ENCODE assay signal across 8 cellular contexts in genomic region chr7:38368191-38368605, GRCh38.
DNase-seq lines count a peak whose midpoint lies in the region; ATAC-seq and TF ChIP-seq lines count a peak whose summit lies in the region.

No MANE protein-coding gene starts in this region.

- no peak for TF ChIP-seq EP300 in sigmoid colon (IDR thresholded peaks at IDR 0.05)

- peak; percentile 49 for ATAC-seq in GM21381 (IDR thresholded peaks at IDR 0.05; ENCODE audit: unreplicated experiment)
- peak; percentile 63 for ATAC-seq in Right ventricle myocardium superior (ENCODE audit: poor library complexity)

- no peaks in the 10 kb centered on the region for H3K4me1 Mint-ChIP-seq in Caco-2 (ENCODE audit: low read depth, unreplicated experiment)

- no peaks in the 10 kb centered on the region for H3K36me3 Mint-ChIP-seq in Caco-2 (ENCODE audit: insufficient read depth, unreplicated experiment)

- intact Hi-C loops in Caco-2 (cut with micrococcal nuclease; ENCODE audit: unreplicated experiment) (no loop called here), Right ventricle myocardium superior (cut with DNase I) (no loop called here), sigmoid colon (cut with DNase I) (no loop called here), lower leg skin (cut with DNase I; ENCODE audit: low total_unique reads) (no loop called here)

- H3K4me1 ChIP-seq in Caco-2 (no peaks in the 10 kb centered on the region), sigmoid colon (no peaks in the 10 kb centered on the region)

- no peak overlapping the region for H3K27ac ChIP-seq in sigmoid colon

- BruUV-seq in Caco-2 (replicated peaks; lab: Mats Ljungman, UMichigan), result no TSS peak

- H3K36me3 ChIP-seq in Caco-2 (ENCODE audit: control insufficient read depth, insufficient read depth, low read length) (no peaks in the 10 kb centered on the region), sigmoid colon (no peaks in the 10 kb centered on the region)

- POLR2A ChIA-PET in Caco-2 (lab: Charles Lee), result no interaction called here

- H3K27me3 Mint-ChIP-seq in Caco-2 (ENCODE audit: insufficient read depth, unreplicated experiment), result peaks cover 8% of the 10 kb centered on the region

- 41 to 44% methylated on average over 5 of the region's 5 CpGs for WGBS in sigmoid colon, 2 donors
- WGBS in lower leg skin, 2 donors, result 22 to 32% methylated on average over 3 of the region's 5 CpGs

- TF ChIP-seq CTCF in Caco-2 (IDR thresholded peaks at IDR 0.05; ENCODE audit: insufficient read depth in 1 of 2, low read depth in 1 of 2, low read length in 1 of 2, severe bottlenecking in 1 of 2, unreplicated experiment in 1 of 2), result peak; percentile 60 to 69
- TF ChIP-seq CTCF in sigmoid colon (IDR thresholded peaks at IDR 0.05), result peak in 2 of 4 experiments; percentile 10 to 52
- TF ChIP-seq CTCF in lower leg skin (IDR thresholded peaks at IDR 0.05), result no peak

- H3K27ac Mint-ChIP-seq in Caco-2 (ENCODE audit: unreplicated experiment), result no peak overlapping the region

- CTCF ChIA-PET in Caco-2 (lab: Charles Lee), result interaction anchor here (0.6 to 1.2 kb wide), 11 partner anchors 9 to 602 kb away, joined by 3 to 7 read pairs (median 4); no protein-coding TSS in a partner anchor

- H3K4me3 ChIP-seq in Caco-2 (ENCODE audit: low read depth, low read length) (no peak overlapping the region), sigmoid colon (no peak overlapping the region), lower leg skin (ENCODE audit: low read depth, poor library complexity, severe bottlenecking) (no peak overlapping the region)
- H3K4me3 ChIP-seq in Jurkat, Clone E6-1 (ENCODE audit: low read length), result no peak overlapping the region

- H3K9me3 Mint-ChIP-seq in Caco-2 (ENCODE audit: unreplicated experiment), result no peaks in the 10 kb centered on the region

- H3K27me3 ChIP-seq in Caco-2 (replicated peaks; ENCODE audit: control insufficient read depth, insufficient read depth, low read length) (no peaks in the 10 kb centered on the region), sigmoid colon (no peaks in the 10 kb centered on the region)

- H3K9me3 ChIP-seq in Caco-2 (no peaks in the 10 kb centered on the region), sigmoid colon (no peaks in the 10 kb centered on the region)

- no peak overlapping the region for H3K4me3 Mint-ChIP-seq in Caco-2 (ENCODE audit: unreplicated experiment)

- DNase-seq in Caco-2 (peak; percentile 81 to 83), SK-N-DZ (ENCODE audit: low spot score) (peak; percentile 86), Right ventricle myocardium superior (peak; percentile 79), sigmoid colon (peak; percentile 66), lower leg skin (ENCODE audit: low spot score in 2 of 2) (no peak)
- DNase-seq in Jurkat, Clone E6-1 (ENCODE audit: low read depth, low spot score), result peak; percentile 75
- peak; percentile 32 to 60 (median 44) for DNase-seq in activated naive CD4-positive, alpha-beta T cell (lab: John Stamatoyannopoulos, UW)

- TF ChIP-seq POLR2A in sigmoid colon (IDR thresholded peaks at IDR 0.05), result no peak
- no peak for TF ChIP-seq POLR2A in lower leg skin (IDR thresholded peaks at IDR 0.05)

Comparison
In these comparisons a context has a peak if more than half of its experiments do, and no peak if none do; other contexts are left out.
1. DNase-seq: peak in Caco-2 (2 of 2), Jurkat, Clone E6-1 (single experiment), SK-N-DZ (single experiment), activated naive CD4-positive, alpha-beta T cell (4 of 4), Right ventricle myocardium superior (single experiment) and sigmoid colon (single experiment); none in lower leg skin (0 of 2).
2. CTCF ChIP-seq: peak in Caco-2 (2 of 2); none in lower leg skin (0 of 3).